Comparison of ENCODE assay signal across 12 cellular contexts in genomic region chr2:234564719-234565118, GRCh38.
DNase-seq lines count a peak whose midpoint lies in the region; ATAC-seq and TF ChIP-seq lines count a peak whose summit lies in the region.
"Had no signal": no experiment of that assay in that cellular context is flagged by ENCODE, and none has a peak within 500 bp of the region (broad histone marks: within the 10 kb centered on the region; RNA-seq: fewer than 3 reads in every experiment).

No MANE protein-coding gene starts in this region.

- peak; percentile 7 to 40 for DNase-seq in NCI-H524 (lab: John Stamatoyannopoulos, UW)
- no peak for DNase-seq in NCI-H524 treated with DMSO at 0.1 percent for 48 hours (lab: John Stamatoyannopoulos, UW)
- DNase-seq in NCI-H774 (lab: John Stamatoyannopoulos, UW), result peak; percentile 60
- DNase-seq in fibroblast of gingiva (ENCODE audit: low read depth), result peak; percentile 42
- peak; percentile 41 for DNase-seq in stromal cell of bone marrow (ENCODE audit: low read depth)
- no peak for DNase-seq in GM20000 (ENCODE audit: low spot score)
- DNase-seq in HUDEP-2 (lab: John Stamatoyannopoulos, UW; ENCODE audit: unreplicated experiment in 76 of 76), result no peak
- DNase-seq: activated CD4-positive, alpha-beta T cell treated with anti-CD3 and anti-CD28 coated beads, Interleukin-2, amount 50 U/mL, for 4 hours; central memory CD4-positive, alpha-beta T cell; left ventricle myocardium inferior; stimulated activated CD4-positive, alpha-beta T cell treated with anti-CD3 and anti-CD28 coated beads, Interleukin-2, amount 100 ng/mL, for 48 hours had no signal

- ATAC-seq in HG03442 (IDR thresholded peaks at IDR 0.05; ENCODE audit: unreplicated experiment), result no peak

- TF ChIP-seq CTCF in GM20000 (IDR thresholded peaks at IDR 0.05; ENCODE audit: extremely low read depth, missing control alignments), result no peak

Comparison
In these comparisons a context has a peak if more than half of its experiments do, and no peak if none do; other contexts are left out.
1. DNase-seq: peak in NCI-H524 (2 of 2), NCI-H774 (single experiment), fibroblast of gingiva (single experiment) and stromal cell of bone marrow (single experiment); none in NCI-H524 treated with DMSO at 0.1 percent for 48 hours (single experiment), GM20000 (single experiment) and HUDEP-2 (0 of 76).